Comparison of ENCODE assay signal across 16 cellular contexts in the genomic region with DNA sequence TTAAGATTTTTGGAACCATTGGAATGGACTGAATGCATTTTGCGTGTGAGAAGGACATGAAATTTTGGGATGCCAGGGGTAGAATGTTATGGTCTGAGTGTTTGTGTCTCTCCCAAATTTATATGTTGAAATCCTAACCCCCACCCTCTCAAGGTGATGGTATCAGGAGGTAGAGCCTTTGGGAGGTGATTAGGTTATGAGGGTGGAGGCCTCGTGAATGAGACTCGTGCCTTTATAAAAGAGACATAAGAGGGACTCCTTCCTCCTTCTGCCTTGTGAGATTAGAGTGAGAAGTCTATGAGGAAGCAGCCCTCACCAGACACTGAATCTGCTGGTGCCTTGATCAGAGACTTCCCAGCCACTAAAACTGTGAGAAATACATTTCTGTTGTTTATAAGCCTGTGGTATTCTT. TPM values are rescaled to one million over a fixed set of nuclear protein-coding genes. Genes with fewer than 3 reads are reported as not detected.
"Had no signal": no experiment of that assay in that cellular context is flagged by ENCODE, and none has a peak within 500 bp of the region (broad histone marks: within the 10 kb centered on the region; RNA-seq: fewer than 3 reads in every experiment).

No MANE protein-coding gene starts in this region.

- DNase-seq: activated CD4-positive, alpha-beta T cell treated with anti-CD3 and anti-CD28 coated beads, Interleukin-2, amount 50 U/mL, for 4 hours; activated CD4-positive, CD25-positive, alpha-beta regulatory T cell treated with anti-CD3 and anti-CD28 coated beads, Interleukin-2, amount 50 U/mL, for 72 hours; activated naive CD4-positive, alpha-beta T cell treated with anti-CD3 and anti-CD28 coated beads, Interleukin-2, amount 50 U/mL, for 16 hours; activated T-cell treated with anti-CD3 and anti-CD28 coated beads, Interleukin-2, amount 50 U/mL, for 1 hour; adrenal gland; body of pancreas; glutamatergic neuron; immature natural killer cell; stimulated activated CD4-positive, alpha-beta T cell treated with anti-CD3 and anti-CD28 coated beads, Interleukin-2, amount 100 ng/mL, for 48 hours; stimulated activated naive CD4-positive, alpha-beta T cell treated with Interleukin-2 at 50 U/mL for 16 hours; T-helper 17 cell; uterus had no signal

- H3K27me3 Mint-ChIP-seq: dendritic cell treated with granulocyte-macrophage colony-stimulating factor and Interleukin-4, amounts not matched to agents 40 ng/mL and 50 ng/mL, for 4 days had no signal

- H3K9me3 Mint-ChIP-seq: dendritic cell treated with granulocyte-macrophage colony-stimulating factor and Interleukin-4, amounts not matched to agents 40 ng/mL and 50 ng/mL, for 4 days; immature natural killer cell; nephron had no signal

- H3K4me1 ChIP-seq: adrenal gland, body of pancreas, uterus had no signal

- H3K27me3 ChIP-seq: adrenal gland, body of pancreas, uterus had no signal

- H3K4me3 ChIP-seq: adrenal gland, body of pancreas, lung, thoracic aorta, uterus had no signal

- H3K4me3 Mint-ChIP-seq: dendritic cell treated with granulocyte-macrophage colony-stimulating factor and Interleukin-4, amounts not matched to agents 40 ng/mL and 50 ng/mL, for 4 days; immature natural killer cell; nephron; T-helper 17 cell had no signal

- H3K36me3 Mint-ChIP-seq: immature natural killer cell had no signal

- ATAC-seq: T-helper 17 cell had no signal

- H3K9me3 ChIP-seq: adrenal gland, body of pancreas, thoracic aorta, uterus had no signal

- H3K27ac Mint-ChIP-seq: dendritic cell treated with granulocyte-macrophage colony-stimulating factor and Interleukin-4, amounts not matched to agents 40 ng/mL and 50 ng/mL, for 4 days; immature natural killer cell; nephron; T-helper 17 cell had no signal

- H3K36me3 ChIP-seq: adrenal gland, thoracic aorta, uterus had no signal

- H3K4me1 Mint-ChIP-seq: immature natural killer cell, T-helper 17 cell had no signal

- H3K27ac ChIP-seq: adrenal gland, thoracic aorta, uterus had no signal

RNA-seq across cellular contexts. Expression of gene KCNK1, which starts 41.5 kb away (rescaled TPM):
- polyA plus RNA-seq: immature natural killer cell had no signal
